Comparison of ENCODE assay signal across 11 cellular contexts in genomic region chr11:39365809-39366436, GRCh38.
A peak's percentile ranks its signal among the peaks of the same experiment; 100 is the strongest.
DNase-seq lines count a peak whose midpoint lies in the region; ATAC-seq, FAIRE-seq and TF ChIP-seq lines count a peak whose summit lies in the region.
"Had no signal": no experiment of that assay in that cellular context is flagged by ENCODE, and none has a peak within 500 bp of the region (broad histone marks: within the 10 kb centered on the region; RNA-seq: fewer than 3 reads in every experiment).

No MANE protein-coding gene starts in this region.

- ATAC-seq in HG03196 (IDR thresholded peaks at IDR 0.05; ENCODE audit: unreplicated experiment) (no peak), mucosa of descending colon (no peak), GM18868 (IDR thresholded peaks at IDR 0.05; ENCODE audit: unreplicated experiment) (no peak)

- TF ChIP-seq CTCF in BJ (IDR thresholded peaks at IDR 0.05; ENCODE audit: insufficient read depth, low read depth, low read length) (0 out of 2 replicates have a peak, but pooled peaks have one; percentile 4), kidney (IDR thresholded peaks at IDR 0.05; ENCODE audit: borderline replicate concordance, extremely low read depth, insufficient read depth) (peak; percentile 38), mucosa of descending colon (IDR thresholded peaks at IDR 0.05) (no peak)

- no peaks in the 10 kb centered on the region for H3K4me1 ChIP-seq in kidney (ENCODE audit: control insufficient read depth in 1 of 2, insufficient read depth in 1 of 2, low read depth in 1 of 2, low read length in 2 of 2)
- no peaks in the 10 kb centered on the region for H3K4me1 ChIP-seq in mucosa of descending colon (ENCODE audit: low read depth)

- no peak for FAIRE-seq in kidney (lab: Jason Lieb, UNC)
- FAIRE-seq: islet of Langerhans had no signal

- H3K4me3 ChIP-seq in BJ (ENCODE audit: low read depth, low read length) (no peak overlapping the region), kidney (ENCODE audit: low read length in 2 of 2) (no peak overlapping the region), mucosa of descending colon (no peak overlapping the region)

- no peak overlapping the region for H3K27ac ChIP-seq in kidney (ENCODE audit: low read depth in 2 of 2, low read length in 2 of 2)

- no peaks in the 10 kb centered on the region for H3K9me3 ChIP-seq in kidney (ENCODE audit: control insufficient read depth in 1 of 2, low read length in 2 of 2)
- H3K9me3 ChIP-seq in mucosa of descending colon, result no peaks in the 10 kb centered on the region

- H3K36me3 ChIP-seq in BJ (ENCODE audit: control insufficient read depth, insufficient read depth, low read length) (no peaks in the 10 kb centered on the region), kidney (ENCODE audit: control insufficient read depth in 1 of 2, insufficient read depth in 2 of 2, low read length in 2 of 2) (no peaks in the 10 kb centered on the region), mucosa of descending colon (ENCODE audit: low read depth) (no peaks in the 10 kb centered on the region)

- intact Hi-C loops in kidney (cut with DNase I) (no loop called here), mucosa of descending colon (cut with DNase I, micrococcal nuclease) (no loop called here)

- DNase-seq in BJ (ENCODE audit: low read depth), result no peak
- DNase-seq in HT-29 (ENCODE audit: low spot score), result peak; percentile 26
- peak; percentile 7 for DNase-seq in T1000 (lab: John Stamatoyannopoulos, UW)
- DNase-seq in kidney, result no peak
- DNase-seq in mucosa of descending colon, result no peak
- DNase-seq in NCI-H1930 (lab: John Stamatoyannopoulos, UW), result no peak
- DNase-seq: activated CD4-positive, alpha-beta T cell treated with anti-CD3 and anti-CD28 coated beads for 48 hours; stimulated activated CD4-positive, alpha-beta T cell treated with anti-CD3 and anti-CD28 coated beads, Interleukin-12 subunit alpha, Interleukin-12 subunit beta, amount 100 ng/mL, for 4 hours had no signal

- POLR2A ChIA-PET in BJ (lab: Charles Lee), result no interaction called here

- H3K27me3 ChIP-seq in BJ (ENCODE audit: control insufficient read depth, insufficient read depth, low read length), result no peaks in the 10 kb centered on the region

- CTCF ChIA-PET in BJ (lab: Yijun Ruan, JAX), result no interaction called here

- no peak overlapping the region for H3K9ac ChIP-seq in kidney (ENCODE audit: low read length in 2 of 2)

Comparison
In these comparisons a context has a peak if more than half of its experiments do, and no peak if none do; other contexts are left out.
1. DNase-seq: peak in HT-29 (single experiment) and T1000 (single experiment); none in BJ (single experiment), kidney (single experiment), mucosa of descending colon (0 of 3) and NCI-H1930 (0 of 2).